In the genomic region with DNA sequence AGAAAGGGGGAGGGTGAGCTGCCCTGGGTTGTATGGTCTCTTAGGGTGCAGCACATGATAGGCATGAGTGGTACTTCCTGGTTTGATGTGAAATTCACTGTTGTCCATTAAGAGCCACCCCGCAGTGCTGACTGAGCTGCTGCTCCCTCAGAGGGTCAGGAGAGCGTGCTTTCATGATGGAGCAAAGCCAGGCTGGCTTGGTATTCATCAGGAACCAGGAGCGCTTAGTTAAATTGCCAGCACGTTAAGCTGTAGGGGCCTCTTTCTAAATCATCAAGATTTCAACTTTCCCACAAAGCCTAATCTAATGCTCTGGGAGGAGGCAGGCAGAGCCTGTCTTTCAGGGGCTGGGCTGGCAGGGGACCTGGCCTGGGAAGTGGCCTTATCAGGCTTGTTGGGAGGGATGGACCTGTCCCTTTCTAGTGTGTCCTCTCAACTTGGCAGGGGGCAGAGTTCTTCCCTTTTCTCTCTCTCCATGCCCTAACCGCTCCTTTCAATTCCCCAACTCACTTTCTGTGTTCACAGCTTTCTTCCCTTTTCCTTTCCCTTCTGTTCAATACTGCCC, we compare ENCODE assay signal across 9 cellular contexts. TPM values are rescaled to one million over a fixed set of nuclear protein-coding genes. Genes with fewer than 3 reads are reported as not detected.
DNase-seq lines count a peak whose midpoint lies in the region; ATAC-seq, FAIRE-seq and TF ChIP-seq lines count a peak whose summit lies in the region.
"Had no signal": no experiment of that assay in that cellular context is flagged by ENCODE, and none has a peak within 500 bp of the region (broad histone marks: within the 10 kb centered on the region; RNA-seq: fewer than 3 reads in every experiment).

No MANE protein-coding gene starts in this region.

- no peak for TF ChIP-seq CTCF in K562 (IDR thresholded peaks at IDR 0.05 in 2 of 3, conservative IDR thresholded peaks at IDR 0.05 in 1 of 3; ENCODE audit: insufficient read depth in 2 of 3, low read depth in 1 of 3, low read length in 3 of 3)
- TF ChIP-seq CTCF in mesothelial cell of epicardium (IDR thresholded peaks at IDR 0.05; ENCODE audit: unreplicated experiment): no peak

- H3K4me2 ChIP-seq in K562 (ENCODE audit: insufficient read depth, low read length): peak overlapping the region; percentile 33

- H3K27ac Mint-ChIP-seq in activated T-helper 17 cell treated with anti-CD3 and anti-CD28 coated beads, Interleukin-2, amount 50 U/mL, for 72 hours: no peak overlapping the region
- H3K27ac Mint-ChIP-seq in mesothelial cell of epicardium: no peak overlapping the region

- H2AFZ ChIP-seq in K562 (ENCODE audit: low read depth, low read length): no peak overlapping the region

- no peak for TF ChIP-seq RAD21 in K562 (CRISPR knock-in tag; conservative IDR thresholded peaks at IDR 0.05 in 1 of 2, IDR thresholded peaks at IDR 0.05 in 1 of 2)

- peaks cover 5% of the 10 kb centered on the region for H3K4me1 Mint-ChIP-seq in activated T-helper 17 cell treated with anti-CD3 and anti-CD28 coated beads, Interleukin-2, amount 50 U/mL, for 72 hours
- no peaks in the 10 kb centered on the region for H3K4me1 Mint-ChIP-seq in mesothelial cell of epicardium

- ATAC-seq in K562 (peak; percentile 54), GM18909 (IDR thresholded peaks at IDR 0.05; ENCODE audit: poor library complexity, unreplicated experiment) (no peak)
- no peak for ATAC-seq in activated T-helper 17 cell treated with anti-CD3 and anti-CD28 coated beads, Interleukin-2, amount 50 U/mL, for 72 hours (replicated peaks)

- H3K9me3 ChIP-seq in K562 (replicated peaks; ENCODE audit: control insufficient read depth, insufficient read depth, low read depth, low read length) (no peaks in the 10 kb centered on the region), stomach smooth muscle (ENCODE audit: control insufficient read depth in 2 of 2, low read length in 2 of 2) (no peaks in the 10 kb centered on the region)

- no TSS peak for BruUV-seq in K562 (replicated peaks; lab: Mats Ljungman, UMichigan)

- no peak for TF ChIP-seq EP300 in K562 (IDR thresholded peaks at IDR 0.05; ENCODE audit: low read length)

- H3K4me1 ChIP-seq in K562 (replicated peaks in 1 of 2; ENCODE audit: control insufficient read depth in 2 of 2, insufficient read depth in 2 of 2, low read length in 2 of 2) (peaks cover 49 to 84% of the 10 kb centered on the region in 2 experiments), stomach smooth muscle (ENCODE audit: control insufficient read depth, insufficient read depth, low read length) (peaks cover 38% of the 10 kb centered on the region)

- DNase-seq in HT-29 (ENCODE audit: low spot score) (peak; percentile 64), K562 (ENCODE audit: extremely low read depth in 1 of 4, low spot score in 3 of 4) (peak in 2 of 4 experiments; percentile 44 to 61), iris pigment epithelial cell (ENCODE audit: low read depth) (peak; percentile 41), DMS 273 treated with DMSO at 0.1 percent for 48 hours (lab: John Stamatoyannopoulos, UW) (no peak), mesothelial cell of epicardium (ENCODE audit: low spot score in 2 of 2, unreplicated experiment in 2 of 2) (no peak)

- H3K9ac ChIP-seq in K562 (ENCODE audit: insufficient read depth in 1 of 2, low read depth in 2 of 2, low read length in 2 of 2): peak overlapping the region; percentile 20 to 76; a peak in 2 of 4 replicates
- H3K9ac ChIP-seq in stomach smooth muscle (ENCODE audit: low read length in 2 of 2): peak overlapping the region in 1 of 2 donors; percentile 42

- no peaks in the 10 kb centered on the region for H3K36me3 Mint-ChIP-seq in activated T-helper 17 cell treated with anti-CD3 and anti-CD28 coated beads, Interleukin-2, amount 50 U/mL, for 72 hours (ENCODE audit: low read depth)
- H3K36me3 Mint-ChIP-seq in mesothelial cell of epicardium: no peaks in the 10 kb centered on the region

- in situ Hi-C loops in K562 (cut with MboI): no loop called here

- intact Hi-C loops in K562 (cut with micrococcal nuclease): loop anchor here (10.0 kb wide), 1 partner anchor 532 kb away; no protein-coding TSS in a partner anchor

- CTCF ChIA-PET in K562 (lab: Yijun Ruan, JAX; ENCODE audit: low intra/inter-chr PET ratio): interaction anchor here (0.5 kb wide), 1 partner anchor 170 kb away, joined by 3 read pairs; no protein-coding TSS in a partner anchor

- H3K27ac ChIP-seq in K562 (ENCODE audit: extremely low read depth, low read depth, low read length) (peak overlapping the region; percentile 34), stomach smooth muscle (ENCODE audit: low read length) (peak overlapping the region; percentile 56)
- H3K27ac ChIP-seq: HL-60 had no signal

- POLR2A ChIA-PET in K562 (lab: Yijun Ruan, JAX): interaction anchor here (1.0 kb wide), 2 partner anchors 62 to 74 kb away, joined by 3 to 7 read pairs; no protein-coding TSS in a partner anchor

- no peaks in the 10 kb centered on the region for H4K20me1 ChIP-seq in K562 (replicated peaks; ENCODE audit: control insufficient read depth, insufficient read depth, low read length)

- H3K9me1 ChIP-seq in K562 (ENCODE audit: control insufficient read depth, insufficient read depth, low read length): no peaks in the 10 kb centered on the region

- WGBS in K562 (ENCODE audit: insufficient coverage, low coverage, missing lambda C conversion rate): 19% methylated on average over 5 of the region's 5 CpGs

- peak; percentile 42 for FAIRE-seq in K562 (lab: Jason Lieb, UNC)

- H3K9me3 Mint-ChIP-seq in activated T-helper 17 cell treated with anti-CD3 and anti-CD28 coated beads, Interleukin-2, amount 50 U/mL, for 72 hours: no peaks in the 10 kb centered on the region
- no peaks in the 10 kb centered on the region for H3K9me3 Mint-ChIP-seq in mesothelial cell of epicardium

- H3K36me3 ChIP-seq in K562 (ENCODE audit: control insufficient read depth, insufficient read depth, low read length): 0 out of 3 replicates have a peak, but pooled peaks cover 4% of the 10 kb centered on the region
- no peaks in the 10 kb centered on the region for H3K36me3 ChIP-seq in stomach smooth muscle (ENCODE audit: control insufficient read depth in 2 of 2, insufficient read depth in 2 of 2, low read length in 2 of 2)

- H3K4me3 ChIP-seq in K562 (no peak overlapping the region), stomach smooth muscle (ENCODE audit: low read length in 2 of 2) (no peak overlapping the region)

- peaks cover 96% of the 10 kb centered on the region for H3K79me2 ChIP-seq in K562 (ENCODE audit: control insufficient read depth, insufficient read depth, low read length)

- no peak overlapping the region for H3K4me3 Mint-ChIP-seq in activated T-helper 17 cell treated with anti-CD3 and anti-CD28 coated beads, Interleukin-2, amount 50 U/mL, for 72 hours
- H3K4me3 Mint-ChIP-seq in mesothelial cell of epicardium: no peak overlapping the region

- no peaks in the 10 kb centered on the region for H3K27me3 Mint-ChIP-seq in activated T-helper 17 cell treated with anti-CD3 and anti-CD28 coated beads, Interleukin-2, amount 50 U/mL, for 72 hours
- H3K27me3 Mint-ChIP-seq in mesothelial cell of epicardium (ENCODE audit: low read depth): no peaks in the 10 kb centered on the region

- no peak for TF ChIP-seq POLR2A in K562 (conservative IDR thresholded peaks at IDR 0.05)

- H3K27me3 ChIP-seq in K562 (ENCODE audit: control insufficient read depth in 2 of 2, insufficient read depth in 2 of 2, low read length in 2 of 2): no peaks in the 10 kb centered on the region
- H3K27me3 ChIP-seq in stomach smooth muscle (ENCODE audit: control insufficient read depth in 1 of 2, insufficient read depth in 2 of 2, low read length in 2 of 2): no peaks in the 10 kb centered on the region

RNA-seq across cellular contexts. Expression of a gene that starts 7.9 kb away (rescaled TPM):
- 177 and 178 TPM in 2 replicates for total RNA-seq in HT-29 (2014; rRNA removed; shearing (Covaris generic))
- 8.9 and 10.7 TPM in 2 replicates for total RNA-seq in K562 (2011; cell fraction: chromatin; rRNA removed; ENCODE audit: low replicate concordance)
- 20.3 and 25.2 TPM in 2 replicates for total RNA-seq in K562 (2011; cell fraction: nucleolus; rRNA removed)
- 20.1 and 20.5 TPM in 2 replicates for total RNA-seq in K562 (2011; cell fraction: nucleoplasm; rRNA removed)
- total RNA-seq in K562 (2014; rRNA removed) (76.1 and 127 TPM in 2 replicates), K562 (2014; rRNA removed; fragmentation: Illumina TruSeq; extraction: Trizol) (66.6 and 94.6 TPM in 2 replicates), K562 (2015; rRNA removed; fragmentation: Illumina TruSeq; extraction: Trizol) (118 and 129 TPM in 2 replicates), K562 (2021) (76.2 and 86.6 TPM in 2 replicates), mesothelial cell of epicardium (10.0 to 12.1 TPM (median 11.4 TPM) in 3 replicates)
- polyA plus RNA-seq in K562 (2011; rRNA removed) (92.8 and 98.2 TPM in 2 replicates), K562 (2014; fragmentation: Illumina TruSeq; extraction: Trizol) (139 and 150 TPM in 2 replicates), K562 (2014; fragmentation: Nextera tagmentation; extraction: Ambion mirVana) (100 to 1,000 TPM; 363 to 422 TPM), K562 (2014; rRNA removed) (108 and 126 TPM in 2 replicates)
- polyA plus RNA-seq in K562 (2011; cell fraction: cytosol; rRNA removed): 97.9 and 207 TPM in 2 replicates
- polyA plus RNA-seq in K562 (2011; cell fraction: nucleus; rRNA removed): 39.9 and 50.7 TPM in 2 replicates
- 136 and 260 TPM in 2 replicates for polyA plus RNA-seq in K562 (2012)
- polyA minus RNA-seq in K562 (2011; rRNA and poly(A)+ RNA removed): 31.6 and 43.3 TPM in 2 replicates
- 48.6 and 56.5 TPM in 2 replicates for polyA minus RNA-seq in K562 (2011; cell fraction: cytosol; rRNA and poly(A)+ RNA removed)
- 22.5 and 23.8 TPM in 2 replicates for polyA minus RNA-seq in K562 (2011; cell fraction: nucleus; rRNA and poly(A)+ RNA removed)
- 10 to 100 TPM; 11.3 to 11.9 TPM for total RNA-seq in activated T-helper 17 cell treated with anti-CD3 and anti-CD28 coated beads, Interleukin-2, amount 50 U/mL, for 72 hours

RNA-seq across cellular contexts. Expression of a gene that starts 57.1 kb away (rescaled TPM):
- total RNA-seq in HT-29 (2014; rRNA removed; shearing (Covaris generic)): 1.1 and 1.7 TPM in 2 replicates
- total RNA-seq in K562 (2011; cell fraction: chromatin; rRNA removed; ENCODE audit: low replicate concordance): 1.4 and 5.9 TPM in 2 replicates
- 0.67 and 1.2 TPM in 2 replicates for total RNA-seq in K562 (2011; cell fraction: nucleolus; rRNA removed)
- 3.4 and 9.5 TPM in 2 replicates for total RNA-seq in K562 (2011; cell fraction: nucleoplasm; rRNA removed)
- total RNA-seq in K562 (2014; rRNA removed) (0.73 and 1.3 TPM in 2 replicates), K562 (2014; rRNA removed; fragmentation: Illumina TruSeq; extraction: Trizol) (1.4 and 1.5 TPM in 2 replicates), K562 (2015; rRNA removed; fragmentation: Illumina TruSeq; extraction: Trizol) (1.4 and 1.6 TPM in 2 replicates), K562 (2021) (1.1 and 1.2 TPM in 2 replicates), mesothelial cell of epicardium (2.6 to 3.2 TPM (median 2.8 TPM) in 3 replicates)
- polyA plus RNA-seq in K562 (2011; rRNA removed) (1.0 and 1.2 TPM in 2 replicates), K562 (2014; fragmentation: Illumina TruSeq; extraction: Trizol) (0.96 and 1.5 TPM in 2 replicates), K562 (2014; fragmentation: Nextera tagmentation; extraction: Ambion mirVana) (under 1 TPM; 0.52 to 0.69 TPM), K562 (2014; rRNA removed) (0.91 and 1.1 TPM in 2 replicates)
- polyA plus RNA-seq in K562 (2011; cell fraction: cytosol; rRNA removed): 0.19 and 0.86 TPM in 2 replicates
- 2.3 and 4.8 TPM in 2 replicates for polyA plus RNA-seq in K562 (2011; cell fraction: nucleus; rRNA removed)
- polyA plus RNA-seq in K562 (2012): 1.1 and 2.3 TPM in 2 replicates
- polyA minus RNA-seq in K562 (2011; rRNA and poly(A)+ RNA removed): 1.4 and 2.2 TPM in 2 replicates
- polyA minus RNA-seq in K562 (2011; cell fraction: cytosol; rRNA and poly(A)+ RNA removed): 0.57 and 0.64 TPM in 2 replicates
- polyA minus RNA-seq in K562 (2011; cell fraction: nucleus; rRNA and poly(A)+ RNA removed): 1.3 and 3.1 TPM in 2 replicates
- 1 to 10 TPM; 2.4 to 6.7 TPM for total RNA-seq in activated T-helper 17 cell treated with anti-CD3 and anti-CD28 coated beads, Interleukin-2, amount 50 U/mL, for 72 hours

Comparison
In these comparisons a context has a peak if more than half of its experiments do, and no peak if none do; other contexts are left out.
1. DNase-seq: peak in HT-29 (single experiment) and iris pigment epithelial cell (single experiment); none in DMS 273 treated with DMSO at 0.1 percent for 48 hours (single experiment) and mesothelial cell of epicardium (0 of 2).